22 cellular contexts compared by ENCODE assay signal in genomic region chr12:27005495-27005894, GRCh38. TPM values are rescaled to one million over a fixed set of nuclear protein-coding genes. Genes with fewer than 3 reads are reported as not detected.
DNase-seq lines count a peak whose midpoint lies in the region; ATAC-seq, FAIRE-seq and TF ChIP-seq lines count a peak whose summit lies in the region.
"Had no signal": no experiment of that assay in that cellular context is flagged by ENCODE, and none has a peak within 500 bp of the region (broad histone marks: within the 10 kb centered on the region; RNA-seq: fewer than 3 reads in every experiment).

No MANE protein-coding gene starts in this region.

- H3K4me3 ChIP-seq in A549 (no peak overlapping the region), Karpas-422 (ENCODE audit: low read length) (no peak overlapping the region), astrocyte (ENCODE audit: insufficient read depth, low read depth, low read length) (no peak overlapping the region)
- H3K4me3 ChIP-seq: GM23248, SJCRH30 had no signal

- no peak for TF ChIP-seq EP300 in A549 (IDR thresholded peaks at IDR 0.05)

- no peak for ATAC-seq in A549
- ATAC-seq in GM18868 (IDR thresholded peaks at IDR 0.05; ENCODE audit: unreplicated experiment): no peak
- ATAC-seq: Panc1, T-cell had no signal

- no peak for TF ChIP-seq POLR2A in A549 (IDR thresholded peaks at IDR 0.05; ENCODE audit: low read length)

- H4K20me1 ChIP-seq in Karpas-422 (ENCODE audit: insufficient read depth, low read depth, low read length): no peaks in the 10 kb centered on the region
- peaks cover 14% of the 10 kb centered on the region for H4K20me1 ChIP-seq in astrocyte (ENCODE audit: insufficient read depth, low read length)

- POLR2A ChIA-PET in A549 (lab: Yijun Ruan, JAX): no interaction called here

- no peaks in the 10 kb centered on the region for H3K9me2 ChIP-seq in Karpas-422 (replicated peaks; ENCODE audit: insufficient read depth, low read length)

- peaks cover 33% of the 10 kb centered on the region for H3K4me1 ChIP-seq in A549
- H3K4me1 ChIP-seq in Karpas-422 (ENCODE audit: low read length): peaks cover 89% of the 10 kb centered on the region
- H3K4me1 ChIP-seq in astrocyte (ENCODE audit: insufficient read depth, low read length): no peaks in the 10 kb centered on the region

- CTCF ChIA-PET in A549 (lab: Yijun Ruan, JAX): interaction anchor here (0.7 to 1.0 kb wide), 2 partner anchors 85 to 256 kb away, joined by 3 to 4 read pairs; no protein-coding TSS in a partner anchor

- H2AFZ ChIP-seq in Karpas-422 (ENCODE audit: low read length): no peak overlapping the region
- no peak overlapping the region for H2AFZ ChIP-seq in astrocyte (ENCODE audit: low read depth, low read length)
- H2AFZ ChIP-seq: GM23248 had no signal

- peaks cover 80% of the 10 kb centered on the region for H3K79me2 ChIP-seq in Karpas-422 (ENCODE audit: low read length)
- peaks cover 45% of the 10 kb centered on the region for H3K79me2 ChIP-seq in astrocyte (ENCODE audit: insufficient read depth, low read length)

- H3K36me3 Mint-ChIP-seq in astrocyte (ENCODE audit: low read depth, unreplicated experiment) (peaks cover 9% of the 10 kb centered on the region), osteocyte (ENCODE audit: unreplicated experiment) (peaks cover 13% of the 10 kb centered on the region)

- H3K27ac Mint-ChIP-seq in astrocyte (ENCODE audit: unreplicated experiment) (peak overlapping the region; percentile 11), osteocyte (ENCODE audit: unreplicated experiment) (peak overlapping the region; percentile 25)
- H3K27ac Mint-ChIP-seq: B cell, H9, HFFc6 had no signal

- H3K4me1 Mint-ChIP-seq in astrocyte (ENCODE audit: low read depth, unreplicated experiment) (peaks cover 24% of the 10 kb centered on the region), osteocyte (ENCODE audit: unreplicated experiment) (peaks cover 16% of the 10 kb centered on the region)

- no peak for TF ChIP-seq RAD21 in A549 (conservative IDR thresholded peaks at IDR 0.05 in 1 of 2, IDR thresholded peaks at IDR 0.05 in 1 of 2)

- H3K27me3 ChIP-seq in Karpas-422 (ENCODE audit: low read length) (no peaks in the 10 kb centered on the region), astrocyte (ENCODE audit: insufficient read depth, low read length) (no peaks in the 10 kb centered on the region)
- H3K27me3 ChIP-seq: SJCRH30 had no signal

- no peak for FAIRE-seq in A549 (lab: Jason Lieb, UNC)
- FAIRE-seq in astrocyte (lab: Jason Lieb, UNC): no peak
- FAIRE-seq: A204.1 had no signal

- H3K9ac ChIP-seq in Karpas-422 (ENCODE audit: low read length) (no peak overlapping the region), astrocyte (ENCODE audit: low read length) (no peak overlapping the region)
- H3K9ac ChIP-seq: GM23248 had no signal

- H3K36me3 ChIP-seq in Karpas-422 (ENCODE audit: insufficient read depth, low read length) (peaks cover 3% of the 10 kb centered on the region; the same call in 1 of the 2 replicates), astrocyte (ENCODE audit: insufficient read depth, low read length) (no peaks in the 10 kb centered on the region)
- H3K36me3 ChIP-seq: SJCRH30 had no signal

- H3K4me3 Mint-ChIP-seq in astrocyte (ENCODE audit: unreplicated experiment) (no peak overlapping the region), osteocyte (ENCODE audit: unreplicated experiment) (no peak overlapping the region)
- H3K4me3 Mint-ChIP-seq: B cell; CD4-positive, CD25-positive, alpha-beta regulatory T cell; H9; HFFc6; T-cell had no signal

- DNase-seq in A549 (ENCODE audit: low read depth in 1 of 2, low spot score in 1 of 2) (no peak), Karpas-422 (no peak), astrocyte (ENCODE audit: low read depth) (no peak), osteocyte (ENCODE audit: extremely low spot score, unreplicated experiment) (no peak), DMS114 treated with DMSO at 0.1 percent for 48 hours (lab: John Stamatoyannopoulos, UW; ENCODE audit: unreplicated experiment) (no peak)
- DNase-seq in activated effector memory CD4-positive, alpha-beta T cell treated with anti-CD3 and anti-CD28 coated beads, Interleukin-2, amount 50 U/mL, for 16 hours: no peak
- DNase-seq: CD4-positive, CD25-positive, alpha-beta regulatory T cell; DMS79 treated with DMSO at 0.1 percent for 48 hours; GM23248; H9; HFFc6; KG1; NCI-H1417 treated with DMSO at 0.1 percent for 48 hours; NCI-H187; NCI-H510A; NK-92 treated with Interleukin-12 subunit alpha and Interleukin-12 subunit beta, amount 100 ng/mL, for 24 hours; SJCRH30; T-cell had no signal

- H3K9me3 Mint-ChIP-seq in astrocyte (ENCODE audit: unreplicated experiment) (no peaks in the 10 kb centered on the region), osteocyte (ENCODE audit: unreplicated experiment) (no peaks in the 10 kb centered on the region)
- H3K9me3 Mint-ChIP-seq: CD4-positive, CD25-positive, alpha-beta regulatory T cell; H9; HFFc6; T-cell had no signal

- TF ChIP-seq CTCF in A549 (IDR thresholded peaks at IDR 0.05) (no peak), astrocyte (IDR thresholded peaks at IDR 0.05; ENCODE audit: insufficient read depth, low read depth, low read length) (no peak), osteocyte (IDR thresholded peaks at IDR 0.05) (no peak)

- H3K9me3 ChIP-seq in A549 (no peaks in the 10 kb centered on the region), Karpas-422 (ENCODE audit: low read length) (no peaks in the 10 kb centered on the region), astrocyte (ENCODE audit: insufficient read depth, low read depth, low read length) (no peaks in the 10 kb centered on the region)
- H3K9me3 ChIP-seq: SJCRH30 had no signal

- H3K27me3 Mint-ChIP-seq in astrocyte (ENCODE audit: low read depth, unreplicated experiment) (no peaks in the 10 kb centered on the region), osteocyte (ENCODE audit: unreplicated experiment) (no peaks in the 10 kb centered on the region)
- H3K27me3 Mint-ChIP-seq: B cell; CD4-positive, CD25-positive, alpha-beta regulatory T cell; T-cell had no signal

- no peak overlapping the region for H3K4me2 ChIP-seq in A549
- H3K4me2 ChIP-seq in Karpas-422 (ENCODE audit: low read depth, low read length, poor library complexity, severe bottlenecking): no peak overlapping the region
- no peak overlapping the region for H3K4me2 ChIP-seq in astrocyte (ENCODE audit: low read length)

- H3K27ac ChIP-seq in A549: no peak overlapping the region
- peak overlapping the region; percentile 92 for H3K27ac ChIP-seq in Karpas-422 (ENCODE audit: low read length)
- H3K27ac ChIP-seq in astrocyte (ENCODE audit: low read depth, low read length): no peak overlapping the region
- H3K27ac ChIP-seq: GM23248, SJCRH30 had no signal

- 92% methylated on average over 2 of the region's 2 CpGs for WGBS in A549 (ENCODE audit: missing lambda C conversion rate)

TF ChIP-seq in A549, 52 proteins besides CTCF, POLR2A, EP300 and RAD21 (continues in another document):
- TF ChIP-seq HMGXB4 (CRISPR knock-in tag; IDR thresholded peaks at IDR 0.05; ENCODE audit: borderline replicate concordance) (no peak), RNF2 (IDR thresholded peaks at IDR 0.05; ENCODE audit: borderline replicate concordance, low read depth) (no peak), CHD2 (IDR thresholded peaks at IDR 0.05; ENCODE audit: low read length, partially characterized antibody) (no peak), CBX2 (IDR thresholded peaks at IDR 0.05; ENCODE audit: borderline replicate concordance, low read depth) (no peak), CEBPB (IDR thresholded peaks at IDR 0.05) (peak in 1 of 2 experiments; percentile 4; a peak in 1 of 4 replicates), NPAS2 (CRISPR knock-in tag; IDR thresholded peaks at IDR 0.05; ENCODE audit: borderline replicate concordance) (no peak), ATOH8 (CRISPR knock-in tag; IDR thresholded peaks at IDR 0.05; ENCODE audit: low read depth) (no peak), JUN (IDR thresholded peaks at IDR 0.05) (no peak), BHLHE40 (IDR thresholded peaks at IDR 0.05; ENCODE audit: low read depth, low read length) (no peak), TP53 (CRISPR knock-in tag; IDR thresholded peaks at IDR 0.05) (no peak)

RNA-seq across cellular contexts. Expression of gene TM7SF3, which starts 8.7 kb away (rescaled TPM):
- 177 and 329 TPM in 2 replicates for polyA plus RNA-seq in A549 (2011; rRNA removed)
- 43.6 and 58.2 TPM in 2 replicates for polyA plus RNA-seq in A549 (2012; cell fraction: cytosol; rRNA removed)
- 32.9 and 45.5 TPM in 2 replicates for polyA plus RNA-seq in A549 (2012; cell fraction: nucleus; rRNA removed)
- polyA plus RNA-seq in A549 (2017; fragmentation: RNase III; extraction: RNeasy Plus Mini Kit Qiagen cat#74134 plus additional on column Dnase treatment): 67.8 to 68.3 TPM (median 67.9 TPM) in 3 replicates
- 210 and 236 TPM in 2 replicates for polyA minus RNA-seq in A549 (2011; rRNA and poly(A)+ RNA removed)
- total RNA-seq in Karpas-422 (2014; rRNA removed; shearing (Covaris generic); ENCODE audit: low replicate concordance): 47.7 and 59.0 TPM in 2 replicates
- 93.2 and 104 TPM in 2 replicates for total RNA-seq in astrocyte
- 44.9 and 46.9 TPM in 2 replicates for total RNA-seq in osteocyte

RNA-seq across cellular contexts. Expression of gene MED21, which starts 16.9 kb away (rescaled TPM):
- polyA plus RNA-seq in A549 (2011; rRNA removed): 73.5 and 75.9 TPM in 2 replicates
- 14.6 and 16.6 TPM in 2 replicates for polyA plus RNA-seq in A549 (2012; cell fraction: cytosol; rRNA removed)
- 4.6 and 7.4 TPM in 2 replicates for polyA plus RNA-seq in A549 (2012; cell fraction: nucleus; rRNA removed)
- 24.0 to 28.3 TPM (median 26.5 TPM) in 3 replicates for polyA plus RNA-seq in A549 (2017; fragmentation: RNase III; extraction: RNeasy Plus Mini Kit Qiagen cat#74134 plus additional on column Dnase treatment)
- polyA minus RNA-seq in A549 (2011; rRNA and poly(A)+ RNA removed): 94.0 and 111 TPM in 2 replicates
- total RNA-seq in Karpas-422 (2014; rRNA removed; shearing (Covaris generic); ENCODE audit: low replicate concordance): 7.5 and 45.1 TPM in 2 replicates
- total RNA-seq in astrocyte: 44.8 and 47.3 TPM in 2 replicates
- total RNA-seq in osteocyte: 42.1 and 43.0 TPM in 2 replicates
